Comparison of ENCODE assay signal across 33 cellular contexts in genomic region chr12:132587781-132588180, GRCh38. TPM values are rescaled to one million over a fixed set of nuclear protein-coding genes. Genes with fewer than 3 reads are reported as not detected.
"Had no signal": no experiment of that assay in that cellular context is flagged by ENCODE, and none has a peak within 500 bp of the region (broad histone marks: within the 10 kb centered on the region; RNA-seq: fewer than 3 reads in every experiment).

No MANE protein-coding gene starts in this region.

- H3K4me1 ChIP-seq: ascending aorta had no signal

- ATAC-seq: activated CD4-positive, CD25-positive, alpha-beta regulatory T cell treated with anti-CD3 and anti-CD28 coated beads, Interleukin-2, amount 50 U/mL, for 24 hours; activated naive CD8-positive, alpha-beta T cell treated with anti-CD3 and anti-CD28 coated beads, Interleukin-2, amount 50 U/mL, for 24 hours had no signal

- DNase-seq: activated CD4-positive, alpha-beta memory T cell treated with anti-CD3 and anti-CD28 coated beads, Interleukin-2, amount 10 ng/mL, durations not matched to agents 7 days and 5 days; activated CD4-positive, alpha-beta T cell treated with anti-CD3 and anti-CD28 coated beads for 1 hour; activated CD4-positive, alpha-beta T cell treated with anti-CD3 and anti-CD28 coated beads for 36 hours; activated CD4-positive, alpha-beta T cell treated with anti-CD3 and anti-CD28 coated beads for 48 hours; activated CD4-positive, alpha-beta T cell treated with anti-CD3 and anti-CD28 coated beads, Interleukin-2, amount 10 ng/mL, durations not matched to agents 7 days and 5 days; activated CD4-positive, alpha-beta T cell treated with anti-CD3 and anti-CD28 coated beads, Interleukin-2, amount 50 U/mL, for 48 hours; activated CD4-positive, CD25-positive, alpha-beta regulatory T cell; activated CD8-positive, alpha-beta memory T cell treated with anti-CD3 and anti-CD28 coated beads for 24 hours; activated CD8-positive, alpha-beta memory T cell treated with anti-CD3 and anti-CD28 coated beads, Interleukin-2, amount 10 ng/mL, durations not matched to agents 7 days and 5 days; activated CD8-positive, alpha-beta memory T cell treated with anti-CD3 and anti-CD28 coated beads, Interleukin-2, amount 50 U/mL, for 48 hours; activated CD8-positive, alpha-beta T cell treated with anti-CD3 and anti-CD28 coated beads, Interleukin-2, amount 10 ng/mL, durations not matched to agents 7 days and 5 days; activated effector memory CD4-positive, alpha-beta T cell treated with Interleukin-2 at 50 U/mL for 16 hours; activated gamma-delta T cell; activated naive CD4-positive, alpha-beta T cell treated with anti-CD3 and anti-CD28 coated beads, Interleukin-2, amount 10 ng/mL, durations not matched to agents 7 days and 5 days; activated naive CD4-positive, alpha-beta T cell treated with Interleukin-2 at 50 U/mL for 16 hours; activated naive CD8-positive, alpha-beta T cell treated with anti-CD3 and anti-CD28 coated beads, Interleukin-2, amount 10 ng/mL, durations not matched to agents 7 days and 5 days; activated naive CD8-positive, alpha-beta T cell treated with anti-CD3 and anti-CD28 coated beads, Interleukin-2, amount 50 U/mL, for 24 hours; activated T-cell treated with anti-CD3 and anti-CD28 coated beads, Interleukin-2, amount 50 U/mL, for 24 hours; activated T-cell treated with anti-CD3 and anti-CD28 coated beads, Interleukin-2, amount 50 U/mL, for 48 hours; amygdala; anterior cingulate cortex; caudate nucleus; cerebellar nuclear complex; T-helper 2 cell; T-helper 9 cell had no signal

- H3K4me3 ChIP-seq: ascending aorta, cardiac muscle cell had no signal

- H3K36me3 ChIP-seq: cardiac muscle cell had no signal

- H3K27ac ChIP-seq: ascending aorta, cardiac muscle cell, VCaP had no signal

- FAIRE-seq: bronchial epithelial cell, TTC549 had no signal

- H3K9me3 ChIP-seq: ascending aorta had no signal

- H3K27me3 ChIP-seq: ascending aorta had no signal

RNA-seq across cellular contexts. Expression of gene LRCOL1, which starts 22.6 kb away (rescaled TPM):
- total RNA-seq: activated CD4-positive, alpha-beta memory T cell treated with anti-CD3 and anti-CD28 coated beads, Interleukin-2, amount 10 ng/mL, durations not matched to agents 7 days and 5 days; activated CD4-positive, alpha-beta T cell treated with anti-CD3 and anti-CD28 coated beads for 36 hours; activated CD4-positive, alpha-beta T cell treated with anti-CD3 and anti-CD28 coated beads, Interleukin-2, amount 10 ng/mL, durations not matched to agents 7 days and 5 days; activated CD8-positive, alpha-beta memory T cell treated with anti-CD3 and anti-CD28 coated beads, Interleukin-2, amount 10 ng/mL, durations not matched to agents 7 days and 5 days; activated CD8-positive, alpha-beta T cell treated with anti-CD3 and anti-CD28 coated beads, Interleukin-2, amount 10 ng/mL, durations not matched to agents 7 days and 5 days; activated naive CD8-positive, alpha-beta T cell treated with anti-CD3 and anti-CD28 coated beads, Interleukin-2, amount 10 ng/mL, durations not matched to agents 7 days and 5 days; activated T-helper 2 cell treated with anti-CD3 and anti-CD28 coated beads, Interferon-gamma antibody, Interleukin-2, Interleukin-4, amounts not matched to agents 10 μg/mL and 5 μg/mL and 100 μg/mL, durations not matched to agents 14 hours and 24 hours and 36 hours; ascending aorta; bronchial epithelial cell; cardiac muscle cell; chondrocyte had no signal
- polyA plus RNA-seq: cardiac muscle cell had no signal

RNA-seq across cellular contexts. Expression of gene P2RX2, which starts 30.8 kb away (rescaled TPM):
- total RNA-seq: activated CD4-positive, alpha-beta memory T cell treated with anti-CD3 and anti-CD28 coated beads, Interleukin-2, amount 10 ng/mL, durations not matched to agents 7 days and 5 days; activated CD4-positive, alpha-beta T cell treated with anti-CD3 and anti-CD28 coated beads for 36 hours; activated CD4-positive, alpha-beta T cell treated with anti-CD3 and anti-CD28 coated beads, Interleukin-2, amount 10 ng/mL, durations not matched to agents 7 days and 5 days; activated CD8-positive, alpha-beta memory T cell treated with anti-CD3 and anti-CD28 coated beads, Interleukin-2, amount 10 ng/mL, durations not matched to agents 7 days and 5 days; activated CD8-positive, alpha-beta T cell treated with anti-CD3 and anti-CD28 coated beads, Interleukin-2, amount 10 ng/mL, durations not matched to agents 7 days and 5 days; activated naive CD8-positive, alpha-beta T cell treated with anti-CD3 and anti-CD28 coated beads, Interleukin-2, amount 10 ng/mL, durations not matched to agents 7 days and 5 days; activated T-helper 2 cell treated with anti-CD3 and anti-CD28 coated beads, Interferon-gamma antibody, Interleukin-2, Interleukin-4, amounts not matched to agents 10 μg/mL and 5 μg/mL and 100 μg/mL, durations not matched to agents 14 hours and 24 hours and 36 hours; ascending aorta; bronchial epithelial cell; cardiac muscle cell; chondrocyte had no signal
- polyA plus RNA-seq: cardiac muscle cell had no signal
